ENCODE assay signal across 29 cellular contexts in the genomic region with DNA sequence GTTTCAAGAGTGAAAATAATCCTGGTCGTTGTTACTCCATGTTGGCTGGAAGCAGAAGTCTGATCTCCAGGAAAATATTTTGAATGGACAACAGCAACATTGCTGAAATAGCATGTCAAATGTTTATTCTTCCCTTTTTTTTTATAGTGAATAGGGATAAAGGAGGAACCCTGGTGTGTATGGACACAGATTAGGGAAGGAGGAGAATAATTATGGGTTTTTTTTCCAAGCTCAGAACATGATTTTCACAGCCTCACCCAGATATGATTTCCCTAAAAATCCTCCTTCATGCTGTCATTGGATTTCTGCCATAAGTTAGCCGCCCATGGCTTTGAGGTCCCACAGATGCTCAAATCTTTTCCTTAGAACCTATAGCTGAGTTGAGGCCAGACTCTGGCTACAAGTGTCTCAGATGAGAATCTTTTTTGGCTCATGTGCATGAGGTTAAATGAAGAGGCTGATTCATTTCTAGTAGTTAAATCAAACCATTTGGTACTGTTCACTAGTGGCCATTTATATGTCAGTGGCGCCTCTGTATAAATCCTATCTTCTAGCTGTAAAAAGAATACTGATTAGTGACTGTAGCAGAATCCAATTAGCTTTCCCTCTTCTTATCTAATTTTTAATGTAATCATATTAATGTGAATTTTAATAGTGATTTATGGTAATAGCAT.
"Had no signal": no experiment of that assay in that cellular context is flagged by ENCODE, and none has a peak within 500 bp of the region (broad histone marks: within the 10 kb centered on the region; RNA-seq: fewer than 3 reads in every experiment).

No MANE protein-coding gene starts in this region.

- H3K9ac ChIP-seq: parathyroid adenoma had no signal

- H3K9me3 ChIP-seq: thoracic aorta had no signal

- H3K27me3 ChIP-seq: heart right ventricle, left lung had no signal

- H3K4me3 Mint-ChIP-seq: activated CD4-positive, alpha-beta T cell treated with anti-CD3 and anti-CD28 coated beads, Interleukin-2, amount 10 ng/mL, durations not matched to agents 7 days and 5 days; activated CD8-positive, alpha-beta memory T cell treated with anti-CD3 and anti-CD28 coated beads, Interleukin-2, amount 10 ng/mL, durations not matched to agents 7 days and 5 days; activated CD8-positive, alpha-beta T cell treated with anti-CD3 and anti-CD28 coated beads, Interleukin-2, amount 10 ng/mL, durations not matched to agents 7 days and 5 days; activated naive CD4-positive, alpha-beta T cell treated with anti-CD3 and anti-CD28 coated beads, Interleukin-2, amount 50 U/mL, for 24 hours; central memory CD8-positive, alpha-beta T cell; dendritic cell treated with granulocyte-macrophage colony-stimulating factor and Interleukin-4, amounts not matched to agents 40 ng/mL and 50 ng/mL, for 4 days; endodermal cell; naive thymus-derived CD4-positive, alpha-beta T cell; neural crest cell; T-helper 17 cell had no signal

- H3K79me2 ChIP-seq: parathyroid adenoma had no signal

- H3K36me3 Mint-ChIP-seq: activated CD8-positive, alpha-beta memory T cell treated with anti-CD3 and anti-CD28 coated beads, Interleukin-2, amount 10 ng/mL, durations not matched to agents 7 days and 5 days; activated naive CD4-positive, alpha-beta T cell treated with anti-CD3 and anti-CD28 coated beads, Interleukin-2, amount 50 U/mL, for 24 hours; naive thymus-derived CD4-positive, alpha-beta T cell had no signal

- H3K4me1 Mint-ChIP-seq: activated CD4-positive, alpha-beta T cell treated with anti-CD3 and anti-CD28 coated beads, Interleukin-2, amount 10 ng/mL, durations not matched to agents 7 days and 5 days; activated CD8-positive, alpha-beta memory T cell treated with anti-CD3 and anti-CD28 coated beads, Interleukin-2, amount 10 ng/mL, durations not matched to agents 7 days and 5 days; activated naive CD4-positive, alpha-beta T cell treated with anti-CD3 and anti-CD28 coated beads, Interleukin-2, amount 50 U/mL, for 24 hours; central memory CD8-positive, alpha-beta T cell; naive thymus-derived CD4-positive, alpha-beta T cell; neural crest cell; T-helper 17 cell had no signal

- H3K27me3 Mint-ChIP-seq: dendritic cell treated with granulocyte-macrophage colony-stimulating factor and Interleukin-4, amounts not matched to agents 40 ng/mL and 50 ng/mL, for 4 days had no signal

- H3K4me1 ChIP-seq: left lung, psoas muscle had no signal

- H3K4me3 ChIP-seq: heart right ventricle, left lung, psoas muscle, spleen, thoracic aorta had no signal

- ATAC-seq: activated CD8-positive, alpha-beta memory T cell treated with anti-CD3 and anti-CD28 coated beads, Interleukin-2, amount 10 ng/mL, durations not matched to agents 7 days and 5 days; activated CD8-positive, alpha-beta T cell treated with anti-CD3 and anti-CD28 coated beads, Interleukin-2, amount 10 ng/mL, durations not matched to agents 7 days and 5 days; esophagus mucosa; left lung; naive thymus-derived CD4-positive, alpha-beta T cell; psoas muscle; T-helper 17 cell had no signal

- H3K27ac ChIP-seq: left lung, parathyroid adenoma, psoas muscle, thoracic aorta had no signal

- DNase-seq: activated CD4-positive, alpha-beta T cell treated with anti-CD3 and anti-CD28 coated beads, Interleukin-2, amount 10 ng/mL, durations not matched to agents 7 days and 5 days; activated CD4-positive, CD25-positive, alpha-beta regulatory T cell treated with anti-CD3 and anti-CD28 coated beads, Interleukin-2, amount 50 U/mL, for 72 hours; activated CD8-positive, alpha-beta memory T cell treated with anti-CD3 and anti-CD28 coated beads, Interleukin-2, amount 10 ng/mL, durations not matched to agents 7 days and 5 days; activated CD8-positive, alpha-beta T cell treated with anti-CD3 and anti-CD28 coated beads, Interleukin-2, amount 10 ng/mL, durations not matched to agents 7 days and 5 days; activated T-cell treated with anti-CD3 and anti-CD28 coated beads, Interleukin-2, amount 50 U/mL, for 48 hours; anterior cingulate cortex; foreskin melanocyte; heart right ventricle; kidney glomerular epithelial cell; left lung; mammary epithelial cell; midbrain; naive thymus-derived CD4-positive, alpha-beta T cell; nucleus accumbens; psoas muscle; spleen; stimulated activated CD4-positive, alpha-beta T cell treated with anti-CD3 and anti-CD28 coated beads, Interleukin-2, amount 100 ng/mL, for 48 hours; stimulated activated naive CD4-positive, alpha-beta T cell treated with Interleukin-2 at 50 U/mL for 16 hours; T-helper 17 cell; T1000 had no signal

- H3K36me3 ChIP-seq: heart right ventricle, left lung, spleen, thoracic aorta had no signal

- H3K27ac Mint-ChIP-seq: activated CD4-positive, alpha-beta T cell treated with anti-CD3 and anti-CD28 coated beads, Interleukin-2, amount 10 ng/mL, durations not matched to agents 7 days and 5 days; activated CD8-positive, alpha-beta memory T cell treated with anti-CD3 and anti-CD28 coated beads, Interleukin-2, amount 10 ng/mL, durations not matched to agents 7 days and 5 days; activated CD8-positive, alpha-beta T cell treated with anti-CD3 and anti-CD28 coated beads, Interleukin-2, amount 10 ng/mL, durations not matched to agents 7 days and 5 days; activated naive CD4-positive, alpha-beta T cell treated with anti-CD3 and anti-CD28 coated beads, Interleukin-2, amount 50 U/mL, for 24 hours; activated T-helper 2 cell treated with anti-CD3 and anti-CD28 coated beads, Interferon-gamma antibody, Interleukin-2, Interleukin-4, amounts not matched to agents 10 μg/mL and 5 μg/mL and 100 μg/mL, durations not matched to agents 14 hours and 24 hours and 36 hours; dendritic cell treated with granulocyte-macrophage colony-stimulating factor and Interleukin-4, amounts not matched to agents 40 ng/mL and 50 ng/mL, for 4 days; endodermal cell; naive thymus-derived CD4-positive, alpha-beta T cell; T-helper 17 cell had no signal
